28 cellular contexts compared by ENCODE assay signal in genomic region chr2:133148187-133148586, GRCh38.
"Had no signal": no experiment of that assay in that cellular context is flagged by ENCODE, and none has a peak within 500 bp of the region (broad histone marks: within the 10 kb centered on the region; RNA-seq: fewer than 3 reads in every experiment).

No MANE protein-coding gene starts in this region.

- H3K4me1 ChIP-seq: colonic mucosa, esophagus muscularis mucosa, esophagus squamous epithelium, foreskin keratinocyte, gastrocnemius medialis, gastroesophageal sphincter, heart left ventricle, heart right ventricle had no signal

- DNase-seq: colonic mucosa; cortex of kidney; dermis blood vessel endothelial cell; dorsolateral prefrontal cortex; effector CD4-positive, alpha-beta T cell; effector CD8-positive, alpha-beta T cell; effector memory CD4-positive, alpha-beta T cell; effector memory CD8-positive, alpha-beta T cell; endodermal cell; erythroblast; esophagus squamous epithelium; foreskin fibroblast; foreskin keratinocyte; foreskin melanocyte; gastrocnemius medialis; glutamatergic neuron; head of caudate nucleus; heart left ventricle; heart right ventricle had no signal

- H3K9me3 ChIP-seq: colonic mucosa, esophagus muscularis mucosa, esophagus squamous epithelium, gastrocnemius medialis, heart left ventricle had no signal

- ATAC-seq: effector memory CD8-positive, alpha-beta T cell; esophagus mucosa; foreskin keratinocyte; gastrocnemius medialis; gastroesophageal sphincter; heart left ventricle; heart right ventricle had no signal

- H3K27ac ChIP-seq: colonic mucosa, coronary artery, dorsolateral prefrontal cortex, epithelial cell of prostate, esophagus muscularis mucosa, esophagus squamous epithelium, foreskin keratinocyte, gastrocnemius medialis, gastroesophageal sphincter, heart left ventricle, heart right ventricle had no signal

- FAIRE-seq: colon, endometrium, endothelial cell of umbilical vein, frontal cortex had no signal

- H3K27me3 ChIP-seq: colonic mucosa, dorsolateral prefrontal cortex, esophagus muscularis mucosa, esophagus squamous epithelium, foreskin keratinocyte, gastrocnemius medialis, gastroesophageal sphincter, heart left ventricle, heart right ventricle had no signal

- H3K4me3 ChIP-seq: colonic mucosa, coronary artery, dorsolateral prefrontal cortex, esophagus muscularis mucosa, esophagus squamous epithelium, gastrocnemius medialis, gastroesophageal sphincter, heart left ventricle, heart right ventricle had no signal

- H3K36me3 ChIP-seq: colonic mucosa, esophagus muscularis mucosa, esophagus squamous epithelium, gastrocnemius medialis, gastroesophageal sphincter, heart left ventricle, heart right ventricle had no signal
